ENCODE assay signal across 12 cellular contexts in the genomic region with DNA sequence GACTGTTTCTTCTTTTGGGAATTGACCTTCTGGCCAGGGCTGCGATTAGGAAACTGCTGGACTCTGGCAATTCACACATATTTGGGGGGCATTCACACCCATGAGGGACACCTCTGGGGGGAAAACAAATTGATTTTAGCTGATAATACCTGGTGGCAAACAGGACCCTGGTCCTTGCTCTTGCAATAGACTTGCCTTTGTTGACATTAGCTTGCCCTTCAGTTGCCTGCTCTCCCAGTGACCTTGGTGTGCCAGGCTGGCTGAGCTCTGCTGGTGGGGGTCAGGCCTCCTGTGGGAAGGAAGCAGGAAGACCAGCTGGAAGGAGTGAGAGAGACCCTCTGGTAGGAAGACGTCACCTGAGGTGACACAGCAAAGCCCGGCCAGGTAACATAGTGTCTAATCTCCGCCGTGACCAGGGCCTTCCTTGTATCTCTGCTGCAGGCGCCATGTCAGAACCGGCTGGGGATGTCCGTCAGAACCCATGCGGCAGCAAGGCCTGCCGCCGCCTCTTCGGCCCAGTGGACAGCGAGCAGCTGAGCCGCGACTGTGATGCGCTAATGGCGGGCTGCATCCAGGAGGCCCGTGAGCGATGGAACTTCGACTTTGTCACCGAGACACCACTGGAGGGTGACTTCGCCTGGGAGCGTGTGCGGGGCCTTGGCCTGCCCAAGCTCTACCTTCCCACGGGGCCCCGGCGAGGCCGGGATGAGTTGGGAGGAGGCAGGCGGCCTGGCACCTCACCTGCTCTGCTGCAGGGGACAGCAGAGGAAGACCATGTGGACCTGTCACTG. TPM values are rescaled to one million over a fixed set of nuclear protein-coding genes. Genes with fewer than 3 reads are reported as not detected.
A peak's percentile ranks its signal among the peaks of the same experiment; 100 is the strongest.
DNase-seq lines count a peak whose midpoint lies in the region; ATAC-seq and TF ChIP-seq lines count a peak whose summit lies in the region.
"Had no signal": no experiment of that assay in that cellular context is flagged by ENCODE, and none has a peak within 500 bp of the region (broad histone marks: within the 10 kb centered on the region; RNA-seq: fewer than 3 reads in every experiment).

No MANE protein-coding gene starts in this region.

- peak overlapping the region; percentile 91 for H3K4me2 ChIP-seq in BLaER1

- H3K36me3 ChIP-seq in BLaER1 = peaks cover 62% of the 10 kb centered on the region

- TF ChIP-seq POLR2A in GM18526 (IDR thresholded peaks at IDR 0.05; ENCODE audit: extremely low read depth, insufficient read length) = peak; percentile 34

- DNase-seq in mesenteric fat pad (ENCODE audit: low spot score) = peak; percentile 81
- DNase-seq: dermis blood vessel endothelial cell, NCI-H524 treated with DMSO at 0.1 percent for 48 hours had no signal

- peaks cover 64% of the 10 kb centered on the region for H3K4me1 ChIP-seq in BLaER1

- peak overlapping the region; percentile 11; the same call in 1 of the 2 replicates for H3K9ac ChIP-seq in BLaER1

- H3K27me3 Mint-ChIP-seq in activated T-helper 17 cell treated with anti-CD3 and anti-CD28 coated beads, Interleukin-2, amount 50 U/mL, for 72 hours = no peaks in the 10 kb centered on the region

- no peaks in the 10 kb centered on the region for H3K27me3 ChIP-seq in BLaER1

- H3K4me3 Mint-ChIP-seq in activated T-helper 17 cell treated with anti-CD3 and anti-CD28 coated beads, Interleukin-2, amount 50 U/mL, for 72 hours = peak overlapping the region; percentile 94

- ATAC-seq in activated T-helper 17 cell treated with anti-CD3 and anti-CD28 coated beads, Interleukin-2, amount 50 U/mL, for 72 hours (replicated peaks) = no peak
- ATAC-seq in GM19328 (IDR thresholded peaks at IDR 0.05; ENCODE audit: unreplicated experiment) = no peak
- ATAC-seq in GM18861 (IDR thresholded peaks at IDR 0.05; ENCODE audit: unreplicated experiment) = no peak
- ATAC-seq in HG03095 (IDR thresholded peaks at IDR 0.05; ENCODE audit: unreplicated experiment) = no peak
- ATAC-seq in HG02852 (IDR thresholded peaks at IDR 0.05; ENCODE audit: unreplicated experiment) = no peak

- no peaks in the 10 kb centered on the region for H3K9me3 Mint-ChIP-seq in activated T-helper 17 cell treated with anti-CD3 and anti-CD28 coated beads, Interleukin-2, amount 50 U/mL, for 72 hours

- peaks cover 11% of the 10 kb centered on the region for H3K4me1 Mint-ChIP-seq in activated T-helper 17 cell treated with anti-CD3 and anti-CD28 coated beads, Interleukin-2, amount 50 U/mL, for 72 hours

- H3K9me3 ChIP-seq in BLaER1 = no peaks in the 10 kb centered on the region
- H3K9me3 ChIP-seq: thoracic aorta had no signal

- peak overlapping the region; percentile 30 for H3K27ac Mint-ChIP-seq in activated T-helper 17 cell treated with anti-CD3 and anti-CD28 coated beads, Interleukin-2, amount 50 U/mL, for 72 hours

- H3K36me3 Mint-ChIP-seq in activated T-helper 17 cell treated with anti-CD3 and anti-CD28 coated beads, Interleukin-2, amount 50 U/mL, for 72 hours (ENCODE audit: low read depth) = peaks cover 84% of the 10 kb centered on the region

- H4K20me1 ChIP-seq in BLaER1 = peaks cover 97% of the 10 kb centered on the region

- H3K27ac ChIP-seq in BLaER1 = peak overlapping the region; percentile 82

- H3K4me3 ChIP-seq in BLaER1 = no peak overlapping the region; the same call in 1 of the 2 replicates

RNA-seq across cellular contexts. Expression of gene CDKN1A, which starts 5.3 kb away (rescaled TPM):
- total RNA-seq in activated T-helper 17 cell treated with anti-CD3 and anti-CD28 coated beads, Interleukin-2, amount 50 U/mL, for 72 hours = 100 to 1,000 TPM; 149 to 164 TPM
- 245 TPM for total RNA-seq in mesenteric fat pad

RNA-seq across cellular contexts. Expression of gene RAB44, which starts 13.8 kb away (rescaled TPM):
- under 1 TPM; 0.11 to 0.32 TPM for total RNA-seq in activated T-helper 17 cell treated with anti-CD3 and anti-CD28 coated beads, Interleukin-2, amount 50 U/mL, for 72 hours
- 0.35 TPM for total RNA-seq in mesenteric fat pad
- total RNA-seq: M059J had no signal
